ENCODE assay signal across 6 cellular contexts in genomic region chr19:10643968-10644290, GRCh38. TPM values are rescaled to one million over a fixed set of nuclear protein-coding genes. Genes with fewer than 3 reads are reported as not detected.
DNase-seq lines count a peak whose midpoint lies in the region; TF ChIP-seq lines count a peak whose summit lies in the region.

No MANE protein-coding gene starts in this region.

- H3K4me3 Mint-ChIP-seq in activated T-cell treated with anti-CD3 and anti-CD28 coated beads, Interleukin-2, amount 50 U/mL, for 24 hours = no peak overlapping the region

- TF ChIP-seq POLR2A in tibial nerve (IDR thresholded peaks at IDR 0.05) = no peak

- peaks cover 0 to 42% (median 13%) of the 10 kb centered on the region in 3 donors for H3K36me3 ChIP-seq in tibial nerve

- no peak for DNase-seq in activated T-cell treated with anti-CD3 and anti-CD28 coated beads, Interleukin-2, amount 50 U/mL, for 24 hours
- no peak for DNase-seq in activated T-cell treated with anti-CD3 and anti-CD28 coated beads, Interleukin-2, amount 50 U/mL, for 48 hours
- peak; percentile 42 for DNase-seq in fibroblast of peridontal ligament (ENCODE audit: extremely low read depth)
- no peak for DNase-seq in tibial nerve (ENCODE audit: low spot score in 2 of 2)
- no peak for DNase-seq in activated CD8-positive, alpha-beta memory T cell treated with anti-CD3 and anti-CD28 coated beads, Interleukin-2, amount 50 U/mL, for 4 hours
- no peak for DNase-seq in stimulated activated naive CD4-positive, alpha-beta T cell (lab: John Stamatoyannopoulos, UW)

- H3K27me3 ChIP-seq in tibial nerve = no peaks in the 10 kb centered on the region

- H3K36me3 Mint-ChIP-seq in activated T-cell treated with anti-CD3 and anti-CD28 coated beads, Interleukin-2, amount 50 U/mL, for 24 hours (ENCODE audit: low read depth) = peaks cover 46% of the 10 kb centered on the region

- peaks cover 19% of the 10 kb centered on the region for H3K4me1 Mint-ChIP-seq in activated T-cell treated with anti-CD3 and anti-CD28 coated beads, Interleukin-2, amount 50 U/mL, for 24 hours (ENCODE audit: low read depth)

- H3K9me3 Mint-ChIP-seq in activated T-cell treated with anti-CD3 and anti-CD28 coated beads, Interleukin-2, amount 50 U/mL, for 24 hours = no peaks in the 10 kb centered on the region

- H3K4me3 ChIP-seq in tibial nerve = no peak overlapping the region

- H3K27ac Mint-ChIP-seq in activated T-cell treated with anti-CD3 and anti-CD28 coated beads, Interleukin-2, amount 50 U/mL, for 24 hours = peak overlapping the region; percentile 77

- no peaks in the 10 kb centered on the region for H3K27me3 Mint-ChIP-seq in activated T-cell treated with anti-CD3 and anti-CD28 coated beads, Interleukin-2, amount 50 U/mL, for 24 hours

- H3K9me3 ChIP-seq in tibial nerve = no peaks in the 10 kb centered on the region

- WGBS in tibial nerve, 2 donors = 6 to 9% methylated on average over 4 of the region's 4 CpGs

- no peak for TF ChIP-seq EP300 in tibial nerve (IDR thresholded peaks at IDR 0.05)

- no peak for TF ChIP-seq CTCF in tibial nerve (IDR thresholded peaks at IDR 0.05)

- H3K27ac ChIP-seq in tibial nerve = peak overlapping the region; percentile 73 to 90 (median 86)

- H3K4me1 ChIP-seq in tibial nerve = peaks cover 0 to 80% (median 40%) of the 10 kb centered on the region in 4 donors

RNA-seq across cellular contexts. Expression of gene ILF3, which starts 10.2 kb away (rescaled TPM):
- 100 to 1,000 TPM; 109 to 166 (median 127) TPM for total RNA-seq in tibial nerve

RNA-seq across cellular contexts. Expression of gene SLC44A2, which starts 18.6 kb away (rescaled TPM):
- total RNA-seq in tibial nerve = 100 to 1,000 TPM; 104 to 193 (median 132) TPM

RNA-seq across cellular contexts. Expression of gene AP1M2, which starts 56.8 kb away (rescaled TPM):
- total RNA-seq in tibial nerve = not detected

RNA-seq across cellular contexts. Expression of gene QTRT1, which starts 57.3 kb away (rescaled TPM):
- 100 to 1,000 TPM in 1 of 4 donors, 10 to 100 TPM in 3; 43.7 to 134 (median 65.3) TPM for total RNA-seq in tibial nerve
